9 cellular contexts compared by ENCODE assay signal in genomic region chr1:29698033-29698432, GRCh38.
DNase-seq lines count a peak whose midpoint lies in the region; TF ChIP-seq lines count a peak whose summit lies in the region.
"Had no signal": no experiment of that assay in that cellular context is flagged by ENCODE, and none has a peak within 500 bp of the region (broad histone marks: within the 10 kb centered on the region; RNA-seq: fewer than 3 reads in every experiment).

No MANE protein-coding gene starts in this region.

- peaks cover 26% of the 10 kb centered on the region for H3K27me3 Mint-ChIP-seq in osteocyte (ENCODE audit: unreplicated experiment)

- H3K4me1 ChIP-seq in colonic mucosa: no peaks in the 10 kb centered on the region

- no peaks in the 10 kb centered on the region for H3K36me3 Mint-ChIP-seq in osteocyte (ENCODE audit: unreplicated experiment)

- H3K36me3 ChIP-seq in colonic mucosa: no peaks in the 10 kb centered on the region
- H3K36me3 ChIP-seq: BLaER1 had no signal

- H3K27ac ChIP-seq in colonic mucosa: no peak overlapping the region
- H3K27ac ChIP-seq: BLaER1 had no signal

- peaks cover 3% of the 10 kb centered on the region for H3K4me1 Mint-ChIP-seq in osteocyte (ENCODE audit: unreplicated experiment)

- no peak overlapping the region for H3K4me3 Mint-ChIP-seq in osteocyte (ENCODE audit: unreplicated experiment)

- H3K9me3 ChIP-seq in colonic mucosa: no peaks in the 10 kb centered on the region

- no peak overlapping the region for H3K9ac ChIP-seq in colonic mucosa (ENCODE audit: low read depth in 2 of 2, low read length in 2 of 2)
- H3K9ac ChIP-seq: BLaER1 had no signal

- H3K27ac Mint-ChIP-seq in osteocyte (ENCODE audit: unreplicated experiment): no peak overlapping the region

- peak; percentile 9 to 51 (median 26) for DNase-seq in NCI-H1417 (lab: John Stamatoyannopoulos, UW)
- DNase-seq in NCI-H1417 treated with DMSO at 0.1 percent for 48 hours (lab: John Stamatoyannopoulos, UW): no peak
- DNase-seq in NCI-H2171 (lab: John Stamatoyannopoulos, UW): peak; percentile 32
- DNase-seq in colonic mucosa: peak; percentile 23
- no peak for DNase-seq in osteocyte (ENCODE audit: extremely low spot score, unreplicated experiment)
- no peak for DNase-seq in mucosa of gallbladder (ENCODE audit: low spot score)
- DNase-seq in stimulated activated naive CD4-positive, alpha-beta T cell treated with Interleukin-2 at 50 U/mL for 16 hours (lab: John Stamatoyannopoulos, UW): no peak
- DNase-seq in germinal center (ENCODE audit: low spot score): no peak

- peaks cover 9% of the 10 kb centered on the region for H3K9me3 Mint-ChIP-seq in osteocyte (ENCODE audit: unreplicated experiment)

- intact Hi-C loops in colonic mucosa (cut with DNase I): no loop called here

- H3K4me3 ChIP-seq in colonic mucosa: no peak overlapping the region
- H3K4me3 ChIP-seq: BLaER1 had no signal

- TF ChIP-seq CTCF in colonic mucosa (IDR thresholded peaks at IDR 0.05) (no peak), osteocyte (IDR thresholded peaks at IDR 0.05) (peak; percentile 62)

- no peaks in the 10 kb centered on the region for H3K27me3 ChIP-seq in colonic mucosa
- H3K27me3 ChIP-seq: BLaER1 had no signal

Comparison
In these comparisons a context has a peak if more than half of its experiments do, and no peak if none do; other contexts are left out.
1. DNase-seq: peak in NCI-H1417 (3 of 3), NCI-H2171 (single experiment) and colonic mucosa (single experiment); none in NCI-H1417 treated with DMSO at 0.1 percent for 48 hours (single experiment), osteocyte (single experiment), mucosa of gallbladder (single experiment), stimulated activated naive CD4-positive, alpha-beta T cell treated with Interleukin-2 at 50 U/mL for 16 hours (single experiment) and germinal center (single experiment).